ENCODE assay signal across 1 cellular context in the genomic region with DNA sequence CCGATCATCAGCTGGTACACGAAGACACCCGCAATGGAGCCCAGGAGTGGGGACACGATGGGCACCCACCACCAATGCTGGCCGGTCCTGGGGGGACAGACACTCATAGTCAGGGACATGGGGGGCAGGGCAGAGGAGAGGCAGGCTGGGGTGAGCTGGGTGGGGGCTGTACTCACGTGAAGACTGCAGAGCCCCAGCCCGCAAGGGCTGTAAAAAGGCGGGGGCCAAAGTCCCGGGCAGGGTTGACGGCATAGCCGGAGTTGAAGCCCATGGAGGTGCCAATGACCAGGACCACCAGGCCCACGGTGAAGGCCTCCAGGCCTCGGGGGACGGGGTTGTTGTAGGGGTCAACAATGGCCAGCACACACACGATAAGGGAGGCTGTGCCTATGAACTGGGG.
TF ChIP-seq lines count a peak whose summit lies in the region.

No MANE protein-coding gene starts in this region.

TF ChIP-seq in HCT116, 20 proteins besides CTCF, POLR2A, EP300 and RAD21:
- TF ChIP-seq JUND (IDR thresholded peaks at IDR 0.05) (no peak), EZH2 (IDR thresholded peaks at IDR 0.05) (no peak), CBX3 (IDR thresholded peaks at IDR 0.05; ENCODE audit: low read depth) (no peak), SP1 (IDR thresholded peaks at IDR 0.05; ENCODE audit: low read depth) (no peak), CEBPB (IDR thresholded peaks at IDR 0.05; ENCODE audit: low read depth) (no peak), ZFX (IDR thresholded peaks at IDR 0.05) (no peak)
- TF ChIP-seq, protein P1, sequence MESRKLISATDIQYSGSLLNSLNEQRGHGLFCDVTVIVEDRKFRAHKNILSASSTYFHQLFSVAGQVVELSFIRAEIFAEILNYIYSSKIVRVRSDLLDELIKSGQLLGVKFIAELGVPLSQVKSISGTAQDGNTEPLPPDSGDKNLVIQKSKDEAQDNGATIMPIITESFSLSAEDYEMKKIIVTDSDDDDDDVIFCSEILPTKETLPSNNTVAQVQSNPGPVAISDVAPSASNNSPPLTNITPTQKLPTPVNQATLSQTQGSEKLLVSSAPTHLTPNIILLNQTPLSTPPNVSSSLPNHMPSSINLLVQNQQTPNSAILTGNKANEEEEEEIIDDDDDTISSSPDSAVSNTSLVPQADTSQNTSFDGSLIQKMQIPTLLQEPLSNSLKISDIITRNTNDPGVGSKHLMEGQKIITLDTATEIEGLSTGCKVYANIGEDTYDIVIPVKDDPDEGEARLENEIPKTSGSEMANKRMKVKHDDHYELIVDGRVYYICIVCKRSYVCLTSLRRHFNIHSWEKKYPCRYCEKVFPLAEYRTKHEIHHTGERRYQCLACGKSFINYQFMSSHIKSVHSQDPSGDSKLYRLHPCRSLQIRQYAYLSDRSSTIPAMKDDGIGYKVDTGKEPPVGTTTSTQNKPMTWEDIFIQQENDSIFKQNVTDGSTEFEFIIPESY (IDR thresholded peaks at IDR 0.05; ENCODE audit: extremely low read depth, insufficient replicate concordance, low read length), result no peak
